ENCODE assay signal across 8 cellular contexts in genomic region chr16:10942352-10943297, GRCh38. TPM values are rescaled to one million over a fixed set of nuclear protein-coding genes. Genes with fewer than 3 reads are reported as not detected.
DNase-seq lines count a peak whose midpoint lies in the region; ATAC-seq and TF ChIP-seq lines count a peak whose summit lies in the region.

DEXI (minus strand) TSS chr16:10942468; CDS start chr16:10942005, 463 bp downstream.

- intact Hi-C loops in esophagus squamous epithelium (cut with DNase I), result no loop called here

- H3K4me3 ChIP-seq in Jurkat, Clone E6-1 (ENCODE audit: low read length), result peak within 1 kb of the TSS; percentile 69
- H3K4me3 ChIP-seq in esophagus squamous epithelium, result peak within 1 kb of the TSS; percentile 78 to 93 (median 90)

- peaks cover 80% of the 10 kb centered on the region for H3K4me1 Mint-ChIP-seq in activated T-cell treated with anti-CD3 and anti-CD28 coated beads, Interleukin-2, amount 50 U/mL, for 72 hours (ENCODE audit: low read depth)
- peaks cover 72 to 87% (median 77%) of the 10 kb centered on the region in 3 donors for H3K4me1 Mint-ChIP-seq in naive B cell
- H3K4me1 Mint-ChIP-seq in stimulated activated memory B cell treated with anti-CD40 and anti-IgM and Interleukin-4, amounts not matched to agents 10 μg/mL and 1 μg/mL and 100 μg/mL, for 72 hours, result peaks cover 84% of the 10 kb centered on the region

- DNase-seq in DMS153 treated with DMSO at 0.1 percent for 48 hours (lab: John Stamatoyannopoulos, UW; ENCODE audit: unreplicated experiment), result peak; percentile 78
- DNase-seq in Jurkat, Clone E6-1 (ENCODE audit: low read depth, low spot score), result peak; percentile 84
- DNase-seq in activated T-cell treated with anti-CD3 and anti-CD28 coated beads, Interleukin-2, amount 50 U/mL, for 72 hours, result peak; percentile 96 to 98
- DNase-seq in esophagus squamous epithelium (lab: John Stamatoyannopoulos, UW), result peak; percentile 59
- peak; percentile 94 for DNase-seq in naive B cell

- peaks cover 0 to 12% (median 0%) of the 10 kb centered on the region in 3 donors for H3K36me3 ChIP-seq in esophagus squamous epithelium

- no peaks in the 10 kb centered on the region for H3K9me3 Mint-ChIP-seq in activated T-cell treated with anti-CD3 and anti-CD28 coated beads, Interleukin-2, amount 50 U/mL, for 72 hours
- H3K9me3 Mint-ChIP-seq in naive B cell, result no peaks in the 10 kb centered on the region
- H3K9me3 Mint-ChIP-seq in stimulated activated memory B cell treated with anti-CD40 and anti-IgM and Interleukin-4, amounts not matched to agents 10 μg/mL and 1 μg/mL and 100 μg/mL, for 72 hours, result no peaks in the 10 kb centered on the region

- peaks cover 60 to 83% (median 61%) of the 10 kb centered on the region in 3 donors for H3K4me1 ChIP-seq in esophagus squamous epithelium

- H3K4me3 Mint-ChIP-seq in activated T-cell treated with anti-CD3 and anti-CD28 coated beads, Interleukin-2, amount 50 U/mL, for 72 hours, result peak within 1 kb of the TSS; percentile 88 to 92
- H3K4me3 Mint-ChIP-seq in naive B cell, result peak within 1 kb of the TSS; percentile 92 to 95 (median 94)
- H3K4me3 Mint-ChIP-seq in stimulated activated memory B cell treated with anti-CD40 and anti-IgM and Interleukin-4, amounts not matched to agents 10 μg/mL and 1 μg/mL and 100 μg/mL, for 72 hours, result peak within 1 kb of the TSS; percentile 84

- no peaks in the 10 kb centered on the region for H3K27me3 ChIP-seq in esophagus squamous epithelium

- no peaks in the 10 kb centered on the region for H3K9me3 ChIP-seq in esophagus squamous epithelium

- peak within 1 kb of the TSS; percentile 51 for H3K27ac Mint-ChIP-seq in activated T-cell treated with anti-CD3 and anti-CD28 coated beads, Interleukin-2, amount 50 U/mL, for 72 hours
- peak within 1 kb of the TSS; percentile 71 to 94 (median 86) for H3K27ac Mint-ChIP-seq in naive B cell
- peak within 1 kb of the TSS; percentile 76 for H3K27ac Mint-ChIP-seq in stimulated activated memory B cell treated with anti-CD40 and anti-IgM and Interleukin-4, amounts not matched to agents 10 μg/mL and 1 μg/mL and 100 μg/mL, for 72 hours

- 27 to 67% methylated on average over 9 to 20 of the region's 60 CpGs for WGBS in esophagus squamous epithelium, 2 donors

- peak in 2 of 4 donors; percentile 68 to 79 for TF ChIP-seq POLR2A in esophagus squamous epithelium (IDR thresholded peaks at IDR 0.05)

- H3K27ac ChIP-seq in esophagus squamous epithelium, result peak within 1 kb of the TSS; percentile 75 to 91 (median 86)

- peaks cover 4 to 5% of the 10 kb centered on the region in 2 donors for H3K36me3 Mint-ChIP-seq in activated T-cell treated with anti-CD3 and anti-CD28 coated beads, Interleukin-2, amount 50 U/mL, for 72 hours (ENCODE audit: insufficient read depth in 2 of 2)
- H3K36me3 Mint-ChIP-seq in naive B cell, result no peaks in the 10 kb centered on the region
- peaks cover 16% of the 10 kb centered on the region for H3K36me3 Mint-ChIP-seq in stimulated activated memory B cell treated with anti-CD40 and anti-IgM and Interleukin-4, amounts not matched to agents 10 μg/mL and 1 μg/mL and 100 μg/mL, for 72 hours

- no peaks in the 10 kb centered on the region for H3K27me3 Mint-ChIP-seq in activated T-cell treated with anti-CD3 and anti-CD28 coated beads, Interleukin-2, amount 50 U/mL, for 72 hours (ENCODE audit: low read depth)
- no peaks in the 10 kb centered on the region for H3K27me3 Mint-ChIP-seq in naive B cell
- H3K27me3 Mint-ChIP-seq in stimulated activated memory B cell treated with anti-CD40 and anti-IgM and Interleukin-4, amounts not matched to agents 10 μg/mL and 1 μg/mL and 100 μg/mL, for 72 hours, result no peaks in the 10 kb centered on the region

- peak in 5 of 6 experiments; percentile 15 to 78 (median 34) for TF ChIP-seq CTCF in esophagus squamous epithelium (IDR thresholded peaks at IDR 0.05)

- peak; percentile 63 for ATAC-seq in GM21576 (IDR thresholded peaks at IDR 0.05; ENCODE audit: unreplicated experiment)
- peak; percentile 82 to 84 for ATAC-seq in activated T-cell treated with anti-CD3 and anti-CD28 coated beads, Interleukin-2, amount 50 U/mL, for 72 hours (replicated peaks in 1 of 2)
- ATAC-seq in naive B cell (ENCODE audit: low read depth in 2 of 2), result peak; percentile 72 to 73
- ATAC-seq in stimulated activated memory B cell treated with anti-CD40 and anti-IgM and Interleukin-4, amounts not matched to agents 10 μg/mL and 1 μg/mL and 100 μg/mL, for 72 hours, result peak; percentile 89

TF ChIP-seq in PFSK-1, 5 proteins besides CTCF, POLR2A, EP300 and RAD21:
- TF ChIP-seq FOXP2 (optimal IDR thresholded peaks at IDR 0.05; ENCODE audit: borderline replicate concordance, extremely low read depth, extremely low read length, insufficient read depth) (peak; percentile 15), TAF1 (IDR thresholded peaks at IDR 0.05; ENCODE audit: borderline replicate concordance, insufficient read depth, low read length) (no peak), SIN3A (IDR thresholded peaks at IDR 0.05; ENCODE audit: borderline replicate concordance, insufficient read depth, low read length) (no peak), POLR2AphosphoS5 (IDR thresholded peaks at IDR 0.05; ENCODE audit: low read depth, low read length) (peak; percentile 67)

RNA-seq across cellular contexts. Expression of gene DEXI, which starts in this region (rescaled TPM):
- polyA plus RNA-seq in Jurkat, Clone E6-1 (2012; ENCODE audit: insufficient read depth, insufficient read length), result 53.9 TPM
- 42.2 TPM for polyA plus RNA-seq in PFSK-1 (2012; ENCODE audit: insufficient read length, low read depth)
- 10 to 100 TPM; 24.4 to 26.7 TPM for total RNA-seq in activated T-cell treated with anti-CD3 and anti-CD28 coated beads, Interleukin-2, amount 50 U/mL, for 72 hours
- total RNA-seq in esophagus squamous epithelium, result 10 to 100 TPM; 22.6 to 60.1 (median 28.4) TPM
- 10 to 100 TPM; 10.1 to 22.6 (median 15.6) TPM for polyA plus RNA-seq in naive B cell (ENCODE audit: low read depth in 6 of 6)

Comparison
In these comparisons a context has a peak if more than half of its experiments do, and no peak if none do; other contexts are left out.
1. Peak in every context shown above with its lines: DNase-seq, ATAC-seq, H3K4me3 ChIP-seq and H3K27ac ChIP-seq.